In genomic region chr9:136978073-136978864, GRCh38 we compare ENCODE assay signal across 8 cellular contexts. TPM values are rescaled to one million over a fixed set of nuclear protein-coding genes. Genes with fewer than 3 reads are reported as not detected.
DNase-seq lines count a peak whose midpoint lies in the region; ATAC-seq and TF ChIP-seq lines count a peak whose summit lies in the region.
"Had no signal": no experiment of that assay in that cellular context is flagged by ENCODE, and none has a peak within 500 bp of the region (broad histone marks: within the 10 kb centered on the region; RNA-seq: fewer than 3 reads in every experiment).

No MANE protein-coding gene starts in this region.

- H3K27me3 Mint-ChIP-seq in progenitor cell of endocrine pancreas, result peaks cover 20% of the 10 kb centered on the region

- TF ChIP-seq CTCF in HFF-Myc (IDR thresholded peaks at IDR 0.05; ENCODE audit: low read depth, low read length, missing control alignments), result no peak
- no peak for TF ChIP-seq CTCF in progenitor cell of endocrine pancreas (IDR thresholded peaks at IDR 0.05; ENCODE audit: unreplicated experiment)

- no peaks in the 10 kb centered on the region for H3K9me3 Mint-ChIP-seq in progenitor cell of endocrine pancreas (ENCODE audit: low read depth)

- intact Hi-C loops in left cardiac atrium (cut with DNase I) (no loop called here), posterior vena cava (cut with DNase I) (no loop called here)

- peak; percentile 55 to 67 for ATAC-seq in left cardiac atrium

- H3K36me3 ChIP-seq in urinary bladder (ENCODE audit: insufficient read depth), result no peaks in the 10 kb centered on the region

- H3K4me3 ChIP-seq in HFF-Myc (replicated peaks; ENCODE audit: low read depth, low read length) (peak overlapping the region; percentile 29), urinary bladder (ENCODE audit: low read depth, low read length) (peak overlapping the region; percentile 27)

- WGBS in urinary bladder, result 3% methylated on average over 78 of the region's 78 CpGs

- no peaks in the 10 kb centered on the region for H3K4me1 ChIP-seq in urinary bladder (ENCODE audit: insufficient read depth)

- no peak overlapping the region for H3K4me3 Mint-ChIP-seq in progenitor cell of endocrine pancreas (ENCODE audit: low read depth)

- no peak overlapping the region for H3K27ac Mint-ChIP-seq in progenitor cell of endocrine pancreas

- DNase-seq in HFF-Myc (ENCODE audit: extremely low read depth, low read depth) (no peak), SW480 (ENCODE audit: low spot score) (peak; percentile 68), amniotic epithelial cell (ENCODE audit: low read depth) (peak; percentile 47), left cardiac atrium (peak; percentile 86), posterior vena cava (ENCODE audit: low spot score) (peak; percentile 93), progenitor cell of endocrine pancreas (ENCODE audit: low spot score, unreplicated experiment) (no peak)

- H3K36me3 Mint-ChIP-seq in progenitor cell of endocrine pancreas (ENCODE audit: insufficient read depth), result no peaks in the 10 kb centered on the region

- no peaks in the 10 kb centered on the region for H3K4me1 Mint-ChIP-seq in progenitor cell of endocrine pancreas (ENCODE audit: low read depth)

- no peak overlapping the region for H3K27ac ChIP-seq in urinary bladder (ENCODE audit: low read depth)

RNA-seq across cellular contexts. Expression of gene PTGDS, which starts 1.0 kb away (rescaled TPM):
- total RNA-seq in left cardiac atrium (1,000 to 10,000 TPM; 3,329 to 4,014 TPM), posterior vena cava (100 to 1,000 TPM; 475 to 547 TPM), urinary bladder (3.3 TPM), progenitor cell of endocrine pancreas (not detected in 2 replicates)
- polyA plus RNA-seq in urinary bladder, result 71.8 TPM
- total RNA-seq: activated CD8-positive, alpha-beta memory T cell treated with anti-CD3 and anti-CD28 coated beads for 36 hours had no signal

RNA-seq across cellular contexts. Expression of gene LCNL1, which starts 4.5 kb away (rescaled TPM):
- 1 to 10 TPM; 6.4 to 9.6 TPM for total RNA-seq in left cardiac atrium
- 1 to 10 TPM; 2.0 to 2.4 TPM for total RNA-seq in posterior vena cava
- 0.11 TPM for total RNA-seq in urinary bladder
- polyA plus RNA-seq in urinary bladder, result 0.30 TPM
- total RNA-seq in progenitor cell of endocrine pancreas, result not detected in 2 replicates

RNA-seq across cellular contexts. Expression of gene PAXX, which starts 14.0 kb away (rescaled TPM):
- total RNA-seq in left cardiac atrium (10 to 100 TPM; 25.4 to 30.2 TPM), posterior vena cava (10 to 100 TPM; 23.1 to 25.4 TPM), urinary bladder (9.3 TPM), progenitor cell of endocrine pancreas (54.9 and 57.1 TPM in 2 replicates)
- polyA plus RNA-seq in urinary bladder, result 55.4 TPM

RNA-seq across cellular contexts. Expression of gene CLIC3, which starts 18.1 kb away (rescaled TPM):
- 1 to 10 TPM; 2.6 to 8.5 TPM for total RNA-seq in left cardiac atrium
- 1 to 10 TPM; 1.9 to 3.8 TPM for total RNA-seq in posterior vena cava
- 3.6 TPM for total RNA-seq in urinary bladder
- 11.0 TPM for polyA plus RNA-seq in urinary bladder
- total RNA-seq in progenitor cell of endocrine pancreas, result 0.64 TPM in 1 of 2 replicates, not detected in the other
- total RNA-seq: activated CD8-positive, alpha-beta memory T cell treated with anti-CD3 and anti-CD28 coated beads for 36 hours had no signal

RNA-seq across cellular contexts. Expression of gene LCN12, which starts 26.2 kb away (rescaled TPM):
- total RNA-seq in left cardiac atrium (10 to 100 TPM in 1 of 2 donors, 1 to 10 TPM in 1; 7.0 to 11.9 TPM), posterior vena cava (under 1 TPM; 0.62 to 0.88 TPM), urinary bladder (not detected), progenitor cell of endocrine pancreas (14.7 and 16.2 TPM in 2 replicates)
- polyA plus RNA-seq in urinary bladder, result 0.41 TPM

Comparison
In these comparisons a context has a peak if more than half of its experiments do, and no peak if none do; other contexts are left out.
1. DNase-seq: peak in SW480 (single experiment), amniotic epithelial cell (single experiment), left cardiac atrium (single experiment) and posterior vena cava (single experiment); none in HFF-Myc (single experiment) and progenitor cell of endocrine pancreas (single experiment).
2. RNA of gene PTGDS, which starts 1.0 kb away (total RNA-seq): 3,329 to 4,014 TPM in left cardiac atrium and 475 to 547 TPM in posterior vena cava; 3.3 TPM in urinary bladder (single experiment) and not detected in progenitor cell of endocrine pancreas; every median in the first group is over 100 times any median in the second.